ENCODE assay signal across 2 cellular contexts in genomic region chr2:26846881-26847662, GRCh38.
TF ChIP-seq lines count a peak whose summit lies in the region.

No MANE protein-coding gene starts in this region.

TF ChIP-seq in SK-N-SH, 30 proteins besides CTCF, POLR2A, EP300 and RAD21 (continued from another document):
- TF ChIP-seq FOSL2 (IDR thresholded peaks at IDR 0.05; ENCODE audit: borderline replicate concordance, low read depth) (no peak), SIN3A (IDR thresholded peaks at IDR 0.05; ENCODE audit: borderline replicate concordance, low read depth, low read length) (no peak), MEF2A (IDR thresholded peaks at IDR 0.05; ENCODE audit: borderline replicate concordance, low read depth) (no peak), FOXJ3 (CRISPR knock-in tag; IDR thresholded peaks at IDR 0.05) (no peak), YY1 (IDR thresholded peaks at IDR 0.05; ENCODE audit: low read depth) (no peak)

TF ChIP-seq in SK-N-SH treated with all-trans-retinoic acid at 6 μM for 48 hours, 23 proteins besides CTCF, POLR2A, EP300 and RAD21 (continued from another document):
- TF ChIP-seq POU6F1 (CRISPR knock-in tag; IDR thresholded peaks at IDR 0.05; ENCODE audit: borderline replicate concordance, low read depth): no peak
